Comparison of ENCODE assay signal across 1 cellular context in the genomic region with DNA sequence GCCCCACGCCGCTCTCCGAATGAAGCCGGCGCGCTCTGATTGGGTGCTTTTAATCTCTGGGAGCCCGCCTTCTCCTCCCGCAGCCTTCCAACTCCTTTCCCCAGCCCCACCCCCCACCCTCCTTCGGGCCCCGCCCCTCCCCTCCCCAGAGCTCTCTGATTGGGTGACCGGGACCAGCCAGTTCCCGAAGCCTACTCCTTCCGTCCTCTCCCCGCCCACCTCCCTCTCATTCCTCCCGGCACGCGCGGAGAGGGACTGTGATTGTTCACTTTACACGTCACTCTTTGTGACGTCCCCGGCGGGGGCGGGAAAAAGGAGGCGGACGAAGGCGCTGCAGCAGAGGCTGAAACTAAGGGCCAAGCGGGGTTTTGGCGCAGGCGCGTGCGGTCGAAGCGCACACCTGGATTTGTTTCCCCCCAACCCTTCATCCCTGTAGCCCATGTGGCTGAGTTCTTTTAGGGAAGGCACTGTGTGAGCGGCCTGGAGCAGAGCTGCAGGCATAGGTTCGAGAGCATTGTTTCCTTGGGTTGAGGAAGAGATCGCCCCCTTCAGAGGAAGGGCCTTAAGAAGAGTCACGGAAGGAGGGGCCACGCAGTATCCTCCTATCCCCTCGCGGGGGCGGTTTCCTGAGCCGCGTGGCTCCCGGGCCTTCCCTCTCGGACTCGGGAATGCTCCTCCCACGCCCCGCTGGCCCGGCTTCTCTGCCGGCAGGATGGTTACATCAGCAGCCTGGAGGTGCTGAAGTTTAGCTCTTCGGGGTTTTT.
TF ChIP-seq lines count a peak whose summit lies in the region.

A gene (minus strand): TSS at position 21 of the 764 bp plus-strand sequence. CDS start 361 bp downstream, outside the sequence.

TF ChIP-seq in HepG2, 621 proteins besides CTCF, POLR2A, EP300 and RAD21 (continued from another document and continues in another):
- TF ChIP-seq, protein P1, sequence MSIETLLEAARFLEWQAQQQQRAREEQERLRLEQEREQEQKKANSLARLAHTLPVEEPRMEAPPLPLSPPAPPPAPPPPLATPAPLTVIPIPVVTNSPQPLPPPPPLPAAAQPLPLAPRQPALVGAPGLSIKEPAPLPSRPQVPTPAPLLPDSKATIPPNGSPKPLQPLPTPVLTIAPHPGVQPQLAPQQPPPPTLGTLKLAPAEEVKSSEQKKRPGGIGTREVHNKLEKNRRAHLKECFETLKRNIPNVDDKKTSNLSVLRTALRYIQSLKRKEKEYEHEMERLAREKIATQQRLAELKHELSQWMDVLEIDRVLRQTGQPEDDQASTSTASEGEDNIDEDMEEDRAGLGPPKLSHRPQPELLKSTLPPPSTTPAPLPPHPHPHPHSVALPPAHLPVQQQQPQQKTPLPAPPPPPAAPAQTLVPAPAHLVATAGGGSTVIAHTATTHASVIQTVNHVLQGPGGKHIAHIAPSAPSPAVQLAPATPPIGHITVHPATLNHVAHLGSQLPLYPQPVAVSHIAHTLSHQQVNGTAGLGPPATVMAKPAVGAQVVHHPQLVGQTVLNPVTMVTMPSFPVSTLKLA (IDR thresholded peaks at IDR 0.05): peak; percentile 35; the same call in 1 of the 2 replicates
- peak; percentile 58; the same call in 1 of the 2 replicates for TF ChIP-seq MYNN (CRISPR knock-in tag; IDR thresholded peaks at IDR 0.05; ENCODE audit: low read depth)
- peak; percentile 35; the same call in 1 of the 2 replicates for TF ChIP-seq SMAD9 (CRISPR knock-in tag; IDR thresholded peaks at IDR 0.05)
- TF ChIP-seq, protein P2, sequence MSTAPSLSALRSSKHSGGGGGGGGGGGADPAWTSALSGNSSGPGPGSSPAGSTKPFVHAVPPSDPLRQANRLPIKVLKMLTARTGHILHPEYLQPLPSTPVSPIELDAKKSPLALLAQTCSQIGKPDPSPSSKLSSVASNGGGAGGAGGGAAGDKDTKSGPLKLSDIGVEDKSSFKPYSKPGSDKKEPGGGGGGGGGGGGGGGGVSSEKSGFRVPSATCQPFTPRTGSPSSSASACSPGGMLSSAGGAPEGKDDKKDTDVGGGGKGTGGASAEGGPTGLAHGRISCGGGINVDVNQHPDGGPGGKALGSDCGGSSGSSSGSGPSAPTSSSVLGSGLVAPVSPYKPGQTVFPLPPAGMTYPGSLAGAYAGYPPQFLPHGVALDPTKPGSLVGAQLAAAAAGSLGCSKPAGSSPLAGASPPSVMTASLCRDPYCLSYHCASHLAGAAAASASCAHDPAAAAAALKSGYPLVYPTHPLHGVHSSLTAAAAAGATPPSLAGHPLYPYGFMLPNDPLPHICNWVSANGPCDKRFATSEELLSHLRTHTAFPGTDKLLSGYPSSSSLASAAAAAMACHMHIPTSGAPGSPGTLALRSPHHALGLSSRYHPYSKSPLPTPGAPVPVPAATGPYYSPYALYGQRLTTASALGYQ (CRISPR knock-in tag; IDR thresholded peaks at IDR 0.05): 0 out of 2 replicates have a peak, but pooled peaks have one; percentile 19
- peak; percentile 82; the same call in 1 of the 2 replicates for TF ChIP-seq KLF15 (CRISPR knock-in tag; IDR thresholded peaks at IDR 0.05; ENCODE audit: borderline replicate concordance)
- TF ChIP-seq, protein P3, sequence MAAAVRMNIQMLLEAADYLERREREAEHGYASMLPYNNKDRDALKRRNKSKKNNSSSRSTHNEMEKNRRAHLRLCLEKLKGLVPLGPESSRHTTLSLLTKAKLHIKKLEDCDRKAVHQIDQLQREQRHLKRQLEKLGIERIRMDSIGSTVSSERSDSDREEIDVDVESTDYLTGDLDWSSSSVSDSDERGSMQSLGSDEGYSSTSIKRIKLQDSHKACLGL (CRISPR knock-in tag; IDR thresholded peaks at IDR 0.05): peak; percentile 74
- peak; percentile 69; the same call in 1 of the 2 replicates for TF ChIP-seq TOPORS (CRISPR knock-in tag; IDR thresholded peaks at IDR 0.05)
- no peak for TF ChIP-seq NR3C1 (CRISPR knock-in tag; IDR thresholded peaks at IDR 0.05)
- TF ChIP-seq ZBTB8A (CRISPR knock-in tag; IDR thresholded peaks at IDR 0.05; ENCODE audit: borderline replicate concordance, low read depth): 0 out of 2 replicates have a peak, but pooled peaks have one; percentile 43
- TF ChIP-seq ZFP41 (CRISPR knock-in tag; IDR thresholded peaks at IDR 0.05; ENCODE audit: borderline replicate concordance): no peak
- TF ChIP-seq, protein P4, sequence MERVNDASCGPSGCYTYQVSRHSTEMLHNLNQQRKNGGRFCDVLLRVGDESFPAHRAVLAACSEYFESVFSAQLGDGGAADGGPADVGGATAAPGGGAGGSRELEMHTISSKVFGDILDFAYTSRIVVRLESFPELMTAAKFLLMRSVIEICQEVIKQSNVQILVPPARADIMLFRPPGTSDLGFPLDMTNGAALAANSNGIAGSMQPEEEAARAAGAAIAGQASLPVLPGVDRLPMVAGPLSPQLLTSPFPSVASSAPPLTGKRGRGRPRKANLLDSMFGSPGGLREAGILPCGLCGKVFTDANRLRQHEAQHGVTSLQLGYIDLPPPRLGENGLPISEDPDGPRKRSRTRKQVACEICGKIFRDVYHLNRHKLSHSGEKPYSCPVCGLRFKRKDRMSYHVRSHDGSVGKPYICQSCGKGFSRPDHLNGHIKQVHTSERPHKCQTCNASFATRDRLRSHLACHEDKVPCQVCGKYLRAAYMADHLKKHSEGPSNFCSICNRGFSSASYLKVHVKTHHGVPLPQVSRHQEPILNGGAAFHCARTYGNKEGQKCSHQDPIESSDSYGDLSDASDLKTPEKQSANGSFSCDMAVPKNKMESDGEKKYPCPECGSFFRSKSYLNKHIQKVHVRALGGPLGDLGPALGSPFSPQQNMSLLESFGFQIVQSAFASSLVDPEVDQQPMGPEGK (CRISPR knock-in tag; IDR thresholded peaks at IDR 0.05): peak; percentile 43; the same call in 1 of the 2 replicates
- TF ChIP-seq, protein P5, sequence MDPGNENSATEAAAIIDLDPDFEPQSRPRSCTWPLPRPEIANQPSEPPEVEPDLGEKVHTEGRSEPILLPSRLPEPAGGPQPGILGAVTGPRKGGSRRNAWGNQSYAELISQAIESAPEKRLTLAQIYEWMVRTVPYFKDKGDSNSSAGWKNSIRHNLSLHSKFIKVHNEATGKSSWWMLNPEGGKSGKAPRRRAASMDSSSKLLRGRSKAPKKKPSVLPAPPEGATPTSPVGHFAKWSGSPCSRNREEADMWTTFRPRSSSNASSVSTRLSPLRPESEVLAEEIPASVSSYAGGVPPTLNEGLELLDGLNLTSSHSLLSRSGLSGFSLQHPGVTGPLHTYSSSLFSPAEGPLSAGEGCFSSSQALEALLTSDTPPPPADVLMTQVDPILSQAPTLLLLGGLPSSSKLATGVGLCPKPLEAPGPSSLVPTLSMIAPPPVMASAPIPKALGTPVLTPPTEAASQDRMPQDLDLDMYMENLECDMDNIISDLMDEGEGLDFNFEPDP (CRISPR knock-in tag; conservative IDR thresholded peaks at IDR 0.05): no peak
- TF ChIP-seq, protein P6, sequence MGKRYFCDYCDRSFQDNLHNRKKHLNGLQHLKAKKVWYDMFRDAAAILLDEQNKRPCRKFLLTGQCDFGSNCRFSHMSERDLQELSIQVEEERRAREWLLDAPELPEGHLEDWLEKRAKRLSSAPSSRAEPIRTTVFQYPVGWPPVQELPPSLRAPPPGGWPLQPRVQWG (CRISPR knock-in tag; IDR thresholded peaks at IDR 0.05; ENCODE audit: borderline replicate concordance, low read depth): no peak
- 0 out of 2 replicates have a peak, but pooled peaks have one; percentile 41 for TF ChIP-seq ZNF563 (CRISPR knock-in tag; IDR thresholded peaks at IDR 0.05)
- peak; percentile 66; the same call in 1 of the 2 replicates for TF ChIP-seq ETV6 (CRISPR knock-in tag; conservative IDR thresholded peaks at IDR 0.05)
- TF ChIP-seq, protein P7, sequence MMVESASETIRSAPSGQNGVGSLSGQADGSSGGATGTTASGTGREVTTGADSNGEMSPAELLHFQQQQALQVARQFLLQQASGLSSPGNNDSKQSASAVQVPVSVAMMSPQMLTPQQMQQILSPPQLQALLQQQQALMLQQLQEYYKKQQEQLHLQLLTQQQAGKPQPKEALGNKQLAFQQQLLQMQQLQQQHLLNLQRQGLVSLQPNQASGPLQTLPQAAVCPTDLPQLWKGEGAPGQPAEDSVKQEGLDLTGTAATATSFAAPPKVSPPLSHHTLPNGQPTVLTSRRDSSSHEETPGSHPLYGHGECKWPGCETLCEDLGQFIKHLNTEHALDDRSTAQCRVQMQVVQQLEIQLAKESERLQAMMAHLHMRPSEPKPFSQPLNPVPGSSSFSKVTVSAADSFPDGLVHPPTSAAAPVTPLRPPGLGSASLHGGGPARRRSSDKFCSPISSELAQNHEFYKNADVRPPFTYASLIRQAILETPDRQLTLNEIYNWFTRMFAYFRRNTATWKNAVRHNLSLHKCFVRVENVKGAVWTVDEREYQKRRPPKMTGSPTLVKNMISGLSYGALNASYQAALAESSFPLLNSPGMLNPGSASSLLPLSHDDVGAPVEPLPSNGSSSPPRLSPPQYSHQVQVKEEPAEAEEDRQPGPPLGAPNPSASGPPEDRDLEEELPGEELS (CRISPR knock-in tag; IDR thresholded peaks at IDR 0.05): peak; percentile 55
- TF ChIP-seq, protein P8, sequence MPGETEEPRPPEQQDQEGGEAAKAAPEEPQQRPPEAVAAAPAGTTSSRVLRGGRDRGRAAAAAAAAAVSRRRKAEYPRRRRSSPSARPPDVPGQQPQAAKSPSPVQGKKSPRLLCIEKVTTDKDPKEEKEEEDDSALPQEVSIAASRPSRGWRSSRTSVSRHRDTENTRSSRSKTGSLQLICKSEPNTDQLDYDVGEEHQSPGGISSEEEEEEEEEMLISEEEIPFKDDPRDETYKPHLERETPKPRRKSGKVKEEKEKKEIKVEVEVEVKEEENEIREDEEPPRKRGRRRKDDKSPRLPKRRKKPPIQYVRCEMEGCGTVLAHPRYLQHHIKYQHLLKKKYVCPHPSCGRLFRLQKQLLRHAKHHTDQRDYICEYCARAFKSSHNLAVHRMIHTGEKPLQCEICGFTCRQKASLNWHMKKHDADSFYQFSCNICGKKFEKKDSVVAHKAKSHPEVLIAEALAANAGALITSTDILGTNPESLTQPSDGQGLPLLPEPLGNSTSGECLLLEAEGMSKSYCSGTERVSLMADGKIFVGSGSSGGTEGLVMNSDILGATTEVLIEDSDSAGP (CRISPR knock-in tag; IDR thresholded peaks at IDR 0.05; ENCODE audit: borderline replicate concordance): peak; percentile 64; the same call in 1 of the 2 replicates
- TF ChIP-seq CBX5 (CRISPR knock-in tag; IDR thresholded peaks at IDR 0.05; ENCODE audit: borderline replicate concordance): peak; percentile 74; the same call in 1 of the 2 replicates
- peak; percentile 34; the same call in 1 of the 2 replicates for TF ChIP-seq ZNF776 (CRISPR knock-in tag; IDR thresholded peaks at IDR 0.05)
- no peak for TF ChIP-seq FLYWCH1 (CRISPR knock-in tag; IDR thresholded peaks at IDR 0.05)
- TF ChIP-seq ZNF546 (CRISPR knock-in tag; conservative IDR thresholded peaks at IDR 0.05): peak; percentile 61; the same call in 1 of the 2 replicates
- peak; percentile 87 for TF ChIP-seq TAF1 (CRISPR knock-in tag; IDR thresholded peaks at IDR 0.05)
- TF ChIP-seq, protein P9, sequence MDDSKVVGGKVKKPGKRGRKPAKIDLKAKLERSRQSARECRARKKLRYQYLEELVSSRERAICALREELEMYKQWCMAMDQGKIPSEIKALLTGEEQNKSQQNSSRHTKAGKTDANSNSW (CRISPR knock-in tag; IDR thresholded peaks at IDR 0.05; ENCODE audit: borderline replicate concordance): no peak
- TF ChIP-seq ZMYM4 (CRISPR knock-in tag; IDR thresholded peaks at IDR 0.05): peak; percentile 89
- TF ChIP-seq, protein P10, sequence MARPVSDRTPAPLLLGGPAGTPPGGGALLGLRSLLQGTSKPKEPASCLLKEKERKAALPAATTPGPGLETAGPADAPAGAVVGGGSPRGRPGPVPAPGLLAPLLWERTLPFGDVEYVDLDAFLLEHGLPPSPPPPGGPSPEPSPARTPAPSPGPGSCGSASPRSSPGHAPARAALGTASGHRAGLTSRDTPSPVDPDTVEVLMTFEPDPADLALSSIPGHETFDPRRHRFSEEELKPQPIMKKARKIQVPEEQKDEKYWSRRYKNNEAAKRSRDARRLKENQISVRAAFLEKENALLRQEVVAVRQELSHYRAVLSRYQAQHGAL (CRISPR knock-in tag; IDR thresholded peaks at IDR 0.05; ENCODE audit: not compliant biosample characterization): no peak
- peak; percentile 63; the same call in 1 of the 2 replicates for TF ChIP-seq ZNF552 (CRISPR knock-in tag; IDR thresholded peaks at IDR 0.05; ENCODE audit: borderline replicate concordance)
- TF ChIP-seq ZNF30 (CRISPR knock-in tag; IDR thresholded peaks at IDR 0.05): peak; percentile 55; the same call in 1 of the 2 replicates
- no peak for TF ChIP-seq SP140L (CRISPR knock-in tag; IDR thresholded peaks at IDR 0.05; ENCODE audit: borderline replicate concordance)
- TF ChIP-seq SRY (CRISPR knock-in tag; IDR thresholded peaks at IDR 0.05): peak; percentile 94
- TF ChIP-seq RBM39 (IDR thresholded peaks at IDR 0.05; ENCODE audit: low read depth, low read length, poor library complexity, severe bottlenecking): peak; percentile 68
- TF ChIP-seq, protein P11, sequence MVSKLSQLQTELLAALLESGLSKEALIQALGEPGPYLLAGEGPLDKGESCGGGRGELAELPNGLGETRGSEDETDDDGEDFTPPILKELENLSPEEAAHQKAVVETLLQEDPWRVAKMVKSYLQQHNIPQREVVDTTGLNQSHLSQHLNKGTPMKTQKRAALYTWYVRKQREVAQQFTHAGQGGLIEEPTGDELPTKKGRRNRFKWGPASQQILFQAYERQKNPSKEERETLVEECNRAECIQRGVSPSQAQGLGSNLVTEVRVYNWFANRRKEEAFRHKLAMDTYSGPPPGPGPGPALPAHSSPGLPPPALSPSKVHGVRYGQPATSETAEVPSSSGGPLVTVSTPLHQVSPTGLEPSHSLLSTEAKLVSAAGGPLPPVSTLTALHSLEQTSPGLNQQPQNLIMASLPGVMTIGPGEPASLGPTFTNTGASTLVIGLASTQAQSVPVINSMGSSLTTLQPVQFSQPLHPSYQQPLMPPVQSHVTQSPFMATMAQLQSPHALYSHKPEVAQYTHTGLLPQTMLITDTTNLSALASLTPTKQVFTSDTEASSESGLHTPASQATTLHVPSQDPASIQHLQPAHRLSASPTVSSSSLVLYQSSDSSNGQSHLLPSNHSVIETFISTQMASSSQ (IDR thresholded peaks at IDR 0.05; ENCODE audit: low read depth): no peak
- TF ChIP-seq, protein P11 (CRISPR knock-in tag; IDR thresholded peaks at IDR 0.05; ENCODE audit: borderline replicate concordance): peak; percentile 27; the same call in 1 of the 2 replicates
- peak; percentile 62; the same call in 1 of the 2 replicates for TF ChIP-seq GLI4 (CRISPR knock-in tag; IDR thresholded peaks at IDR 0.05; ENCODE audit: borderline replicate concordance)
- peak; percentile 60 for TF ChIP-seq ELF1 (CRISPR knock-in tag; IDR thresholded peaks at IDR 0.05)
- 0 out of 2 replicates have a peak, but pooled peaks have one; percentile 30 for TF ChIP-seq ZNF17 (CRISPR knock-in tag; IDR thresholded peaks at IDR 0.05)
- peak; percentile 89 for TF ChIP-seq PHF8 (CRISPR knock-in tag; IDR thresholded peaks at IDR 0.05)
